ENCODE assay signal across 17 cellular contexts in genomic region chr14:32648434-32648833, GRCh38.
DNase-seq lines count a peak whose midpoint lies in the region; ATAC-seq, FAIRE-seq and TF ChIP-seq lines count a peak whose summit lies in the region.
"Had no signal": no experiment of that assay in that cellular context is flagged by ENCODE, and none has a peak within 500 bp of the region (broad histone marks: within the 10 kb centered on the region; RNA-seq: fewer than 3 reads in every experiment).

No MANE protein-coding gene starts in this region.

- H3K4me1 ChIP-seq in osteoblast (ENCODE audit: insufficient read depth, low read length) (no peaks in the 10 kb centered on the region), kidney (ENCODE audit: control insufficient read depth in 1 of 2, insufficient read depth in 1 of 2, low read depth in 1 of 2, low read length in 2 of 2) (no peaks in the 10 kb centered on the region), sigmoid colon (peaks cover 0 to 22% (median 14%) of the 10 kb centered on the region in 4 donors)

- no peak for FAIRE-seq in kidney (lab: Jason Lieb, UNC)
- FAIRE-seq: keratinocyte had no signal

- H3K27me3 ChIP-seq in osteoblast (ENCODE audit: insufficient read depth, low read length), result no peaks in the 10 kb centered on the region
- no peaks in the 10 kb centered on the region for H3K27me3 ChIP-seq in sigmoid colon
- H3K27me3 ChIP-seq: dorsolateral prefrontal cortex had no signal

- no peak for TF ChIP-seq POLR2A in sigmoid colon (IDR thresholded peaks at IDR 0.05)

- no peaks in the 10 kb centered on the region for H4K20me1 ChIP-seq in osteoblast (ENCODE audit: insufficient read depth, low read length)

- ATAC-seq in HG03039 (IDR thresholded peaks at IDR 0.05; ENCODE audit: unreplicated experiment), result no peak

- no peak overlapping the region for H3K9ac ChIP-seq in kidney (ENCODE audit: low read length in 2 of 2)

- intact Hi-C loops in kidney (cut with DNase I) (no loop called here), sigmoid colon (cut with DNase I) (loop anchor here (5.0 kb wide), 1 partner anchor 54 kb away; no protein-coding TSS in a partner anchor)

- H3K36me3 ChIP-seq in osteoblast (ENCODE audit: insufficient read depth, low read length) (no peaks in the 10 kb centered on the region), kidney (ENCODE audit: control insufficient read depth in 1 of 2, insufficient read depth in 2 of 2, low read length in 2 of 2) (no peaks in the 10 kb centered on the region), sigmoid colon (no peaks in the 10 kb centered on the region)

- no peak overlapping the region for H3K4me2 ChIP-seq in osteoblast (ENCODE audit: insufficient read depth, low read length)

- no peak for TF ChIP-seq EP300 in sigmoid colon (IDR thresholded peaks at IDR 0.05)

- H2AFZ ChIP-seq in osteoblast (ENCODE audit: low read length), result no peak overlapping the region

- H3K79me2 ChIP-seq in osteoblast (ENCODE audit: insufficient read depth, low read length), result no peaks in the 10 kb centered on the region

- H3K4me3 ChIP-seq in HFF-Myc (replicated peaks; ENCODE audit: low read depth, low read length), result no peak overlapping the region
- H3K4me3 ChIP-seq in osteoblast (ENCODE audit: insufficient read depth, low read length), result no peak overlapping the region
- H3K4me3 ChIP-seq in kidney (ENCODE audit: low read length in 2 of 2), result no peak overlapping the region
- no peak overlapping the region for H3K4me3 ChIP-seq in sigmoid colon
- H3K4me3 ChIP-seq: dorsolateral prefrontal cortex had no signal

- no peak overlapping the region for H3K27ac ChIP-seq in epithelial cell of prostate
- H3K27ac ChIP-seq in osteoblast (ENCODE audit: low read depth, low read length), result no peak overlapping the region
- H3K27ac ChIP-seq in kidney (ENCODE audit: low read depth in 2 of 2, low read length in 2 of 2), result no peak overlapping the region
- H3K27ac ChIP-seq in sigmoid colon, result peak overlapping the region in 1 of 4 donors; percentile 30

- TF ChIP-seq CTCF in HFF-Myc (IDR thresholded peaks at IDR 0.05; ENCODE audit: low read depth, low read length, missing control alignments), result no peak
- no peak for TF ChIP-seq CTCF in osteoblast (IDR thresholded peaks at IDR 0.05; ENCODE audit: extremely low read depth, low read depth, low read length)
- no peak for TF ChIP-seq CTCF in kidney (IDR thresholded peaks at IDR 0.05; ENCODE audit: borderline replicate concordance, extremely low read depth, insufficient read depth)
- no peak for TF ChIP-seq CTCF in sigmoid colon (IDR thresholded peaks at IDR 0.05)

- H3K9me3 ChIP-seq in osteoblast (ENCODE audit: low read depth, low read length) (no peaks in the 10 kb centered on the region), kidney (ENCODE audit: control insufficient read depth in 1 of 2, low read length in 2 of 2) (no peaks in the 10 kb centered on the region), sigmoid colon (no peaks in the 10 kb centered on the region)

- DNase-seq in AG20443 (ENCODE audit: low spot score), result peak; percentile 17
- peak; percentile 53 for DNase-seq in HFF-Myc (ENCODE audit: extremely low read depth, low read depth)
- peak; percentile 46 for DNase-seq in epithelial cell of prostate (ENCODE audit: low read depth, low spot score)
- peak; percentile 5 for DNase-seq in osteoblast (ENCODE audit: insufficient read length, low spot score, missing footprints)
- DNase-seq in NCI-H526 (lab: John Stamatoyannopoulos, UW), result no peak
- DNase-seq in kidney, result no peak
- no peak for DNase-seq in sigmoid colon
- DNase-seq: anterior cingulate cortex; dorsolateral prefrontal cortex; H7; Karpas-422; NCI-H2029 treated with DMSO at 0.1 percent for 48 hours; SHP77 treated with DMSO at 0.1 percent for 48 hours; stimulated activated CD4-positive, alpha-beta T cell treated with anti-CD3 and anti-CD28 coated beads, Interleukin-4, amount 100 ng/mL, for 1 hour; T-helper 9 cell had no signal

Comparison
In these comparisons a context has a peak if more than half of its experiments do, and no peak if none do; other contexts are left out.
1. DNase-seq: peak in AG20443 (single experiment), HFF-Myc (single experiment), epithelial cell of prostate (single experiment) and osteoblast (single experiment); none in NCI-H526 (0 of 2), kidney (single experiment) and sigmoid colon (single experiment).